ENCODE assay signal across 9 cellular contexts in genomic region chr19:54209058-54209747, GRCh38. TPM values are rescaled to one million over a fixed set of nuclear protein-coding genes. Genes with fewer than 3 reads are reported as not detected.
DNase-seq lines count a peak whose midpoint lies in the region; ATAC-seq, FAIRE-seq and TF ChIP-seq lines count a peak whose summit lies in the region.
"Had no signal": no experiment of that assay in that cellular context is flagged by ENCODE, and none has a peak within 500 bp of the region (broad histone marks: within the 10 kb centered on the region; RNA-seq: fewer than 3 reads in every experiment).

No MANE protein-coding gene starts in this region.

- H3K4me2 ChIP-seq in KMS-11, result peak overlapping the region; percentile 56

- H3K4me1 Mint-ChIP-seq in natural killer cell treated with Interleukin-12 subunit alpha and Interleukin-12 subunit beta and Interleukin-15 and Interleukin-18, amount 100 ng/mL, for 72 hours (ENCODE audit: low read depth in 2 of 2), result peaks cover 44 to 52% of the 10 kb centered on the region in 2 donors

- TF ChIP-seq CTCF in C4-2B (conservative IDR thresholded peaks at IDR 0.05) (no peak), KMS-11 (conservative IDR thresholded peaks at IDR 0.05; ENCODE audit: low read depth, low read length) (no peak), dorsolateral prefrontal cortex (IDR thresholded peaks at IDR 0.05 in 54 of 56, conservative IDR thresholded peaks at IDR 0.05 in 2 of 56; ENCODE audit: low read depth in 1 of 56, partially characterized antibody in 56 of 56) (no peak)

- H3K9me3 Mint-ChIP-seq in natural killer cell treated with Interleukin-12 subunit alpha and Interleukin-12 subunit beta and Interleukin-15 and Interleukin-18, amount 100 ng/mL, for 72 hours, result no peaks in the 10 kb centered on the region

- peak in 1 of 2 donors; percentile 3 for ATAC-seq in natural killer cell treated with Interleukin-12 subunit alpha and Interleukin-12 subunit beta and Interleukin-15 and Interleukin-18, amount 100 ng/mL, for 72 hours

- FAIRE-seq in frontal cortex (lab: Jason Lieb, UNC), result no peak

- intact Hi-C loops in dorsolateral prefrontal cortex (cut with DNase I), result no loop called here

- peak overlapping the region; percentile 76 for H3K27ac ChIP-seq in C4-2B
- peak overlapping the region; percentile 41; the same call in 1 of the 2 replicates for H3K27ac ChIP-seq in KMS-11
- H3K27ac ChIP-seq in dorsolateral prefrontal cortex, result peak overlapping the region; percentile 20 to 98 (median 94)

- no peak overlapping the region for H2AFZ ChIP-seq in KMS-11 (ENCODE audit: low read depth)

- peaks cover 14% of the 10 kb centered on the region; the same call in 1 of the 2 replicates for H3K36me3 ChIP-seq in KMS-11 (ENCODE audit: insufficient read depth)

- no peaks in the 10 kb centered on the region for H3K27me3 Mint-ChIP-seq in natural killer cell treated with Interleukin-12 subunit alpha and Interleukin-12 subunit beta and Interleukin-15 and Interleukin-18, amount 100 ng/mL, for 72 hours

- H3K4me3 Mint-ChIP-seq in natural killer cell treated with Interleukin-12 subunit alpha and Interleukin-12 subunit beta and Interleukin-15 and Interleukin-18, amount 100 ng/mL, for 72 hours, result no peak overlapping the region

- peaks cover 71% of the 10 kb centered on the region for H3K4me1 ChIP-seq in KMS-11 (ENCODE audit: low read depth, poor library complexity, severe bottlenecking)

- peak overlapping the region in 1 of 2 donors; percentile 83 for H3K27ac Mint-ChIP-seq in natural killer cell treated with Interleukin-12 subunit alpha and Interleukin-12 subunit beta and Interleukin-15 and Interleukin-18, amount 100 ng/mL, for 72 hours

- no peak overlapping the region for H3K4me3 ChIP-seq in KMS-11 (IDR thresholded peaks at IDR 0.05; ENCODE audit: insufficient read depth, low read depth, low read length)
- peak overlapping the region in 30 of 59 donors; percentile 1 to 47 (median 24) for H3K4me3 ChIP-seq in dorsolateral prefrontal cortex

- peaks cover 34% of the 10 kb centered on the region for H4K20me1 ChIP-seq in KMS-11 (ENCODE audit: insufficient read depth)

- peaks cover 20% of the 10 kb centered on the region for H3K36me3 Mint-ChIP-seq in natural killer cell treated with Interleukin-12 subunit alpha and Interleukin-12 subunit beta and Interleukin-15 and Interleukin-18, amount 100 ng/mL, for 72 hours

- peak in 3 of 10 donors; percentile 49 to 51 (median 49) for DNase-seq in dorsolateral prefrontal cortex
- DNase-seq in natural killer cell treated with Interleukin-12 subunit alpha and Interleukin-12 subunit beta and Interleukin-15 and Interleukin-18, amount 100 ng/mL, for 72 hours (ENCODE audit: low spot score), result peak; percentile 55
- no peak for DNase-seq in mesenteric fat pad (ENCODE audit: low spot score)
- DNase-seq in NCI-H146 treated with DMSO at 0.1 percent for 48 hours (lab: John Stamatoyannopoulos, UW; ENCODE audit: unreplicated experiment), result no peak
- no peak for DNase-seq in DMS153 (lab: John Stamatoyannopoulos, UW)
- DNase-seq in frontal cortex (ENCODE audit: low spot score in 2 of 2), result no peak

- no peaks in the 10 kb centered on the region for H3K27me3 ChIP-seq in KMS-11 (ENCODE audit: insufficient read depth, low read depth)
- H3K27me3 ChIP-seq in dorsolateral prefrontal cortex, result no peaks in the 10 kb centered on the region

- no peak overlapping the region; the same call in 1 of the 2 replicates for H3K9ac ChIP-seq in KMS-11

- H3K79me2 ChIP-seq in KMS-11 (ENCODE audit: insufficient read depth, low read depth), result peaks cover 20% of the 10 kb centered on the region; the same call in 1 of the 2 replicates

RNA-seq across cellular contexts. Expression of gene RPS9, which starts 8.5 kb away (rescaled TPM):
- total RNA-seq in dorsolateral prefrontal cortex (100 to 1,000 TPM; 250 to 548 (median 358) TPM), mesenteric fat pad (923 TPM), frontal cortex (2,066 TPM)
- 1,000 to 10,000 TPM in 1 of 2 donors, 100 to 1,000 TPM in 1; 774 to 1,402 TPM for total RNA-seq in natural killer cell treated with Interleukin-12 subunit alpha and Interleukin-12 subunit beta and Interleukin-15 and Interleukin-18, amount 100 ng/mL, for 72 hours

RNA-seq across cellular contexts. Expression of gene LILRB3, which starts 13.6 kb away (rescaled TPM):
- total RNA-seq in dorsolateral prefrontal cortex, result 10 to 100 TPM in 5 of 120 experiments, 1 to 10 TPM in 96, under 1 TPM in 15, not detected in 4; 0.54 to 20.9 (median 2.7) TPM
- under 1 TPM; 0.43 to 0.47 TPM for total RNA-seq in natural killer cell treated with Interleukin-12 subunit alpha and Interleukin-12 subunit beta and Interleukin-15 and Interleukin-18, amount 100 ng/mL, for 72 hours
- total RNA-seq in mesenteric fat pad, result 50.5 TPM
- total RNA-seq in frontal cortex, result not detected
- total RNA-seq: epithelial cell of proximal tubule had no signal

RNA-seq across cellular contexts. Expression of gene TSEN34, which starts 18.1 kb away (rescaled TPM):
- total RNA-seq in dorsolateral prefrontal cortex (10 to 100 TPM; 12.2 to 25.3 (median 17.5) TPM), mesenteric fat pad (24.6 TPM), frontal cortex (33.4 TPM)
- total RNA-seq in natural killer cell treated with Interleukin-12 subunit alpha and Interleukin-12 subunit beta and Interleukin-15 and Interleukin-18, amount 100 ng/mL, for 72 hours, result 10 to 100 TPM; 15.5 to 26.2 TPM

RNA-seq across cellular contexts. Expression of gene MBOAT7, which starts 19.8 kb away (rescaled TPM):
- total RNA-seq in dorsolateral prefrontal cortex (100 to 1,000 TPM in 119 of 120 experiments, 10 to 100 TPM in 1; 70.2 to 312 (median 183) TPM), mesenteric fat pad (40.9 TPM), frontal cortex (18.3 TPM)
- 10 to 100 TPM; 24.2 to 56.5 TPM for total RNA-seq in natural killer cell treated with Interleukin-12 subunit alpha and Interleukin-12 subunit beta and Interleukin-15 and Interleukin-18, amount 100 ng/mL, for 72 hours

RNA-seq across cellular contexts. Expression of gene LILRA6, which starts 33.4 kb away (rescaled TPM):
- total RNA-seq in dorsolateral prefrontal cortex (1 to 10 TPM in 38 of 120 experiments, under 1 TPM in 58, not detected in 24; 0.22 to 5.6 (median 0.83) TPM), mesenteric fat pad (26.5 TPM), frontal cortex (under 0.01 TPM)
- under 1 TPM in 1 of 2 donors, not detected in 1; 0.47 TPM for total RNA-seq in natural killer cell treated with Interleukin-12 subunit alpha and Interleukin-12 subunit beta and Interleukin-15 and Interleukin-18, amount 100 ng/mL, for 72 hours
- total RNA-seq: epithelial cell of proximal tubule had no signal

Comparison
In these comparisons a context has a peak if more than half of its experiments do, and no peak if none do; other contexts are left out.
1. H3K27ac ChIP-seq: peak in every context shown above with its lines; median percentile 94 in dorsolateral prefrontal cortex; 76 in C4-2B; 41 in KMS-11.